ENCODE assay signal across 23 cellular contexts in genomic region chr5:172486912-172487311, GRCh38.
"Had no signal": no experiment of that assay in that cellular context is flagged by ENCODE, and none has a peak within 500 bp of the region (broad histone marks: within the 10 kb centered on the region; RNA-seq: fewer than 3 reads in every experiment).

No MANE protein-coding gene starts in this region.

- H3K27ac ChIP-seq: adrenal gland, Peyer's patch had no signal

- H3K4me1 ChIP-seq: adrenal gland, Peyer's patch had no signal

- ATAC-seq: activated CD8-positive, alpha-beta T cell treated with anti-CD3 and anti-CD28 coated beads, Interleukin-2, amount 10 ng/mL, durations not matched to agents 7 days and 5 days had no signal

- H3K4me3 ChIP-seq: adrenal gland, Peyer's patch had no signal

- DNase-seq: activated CD4-positive, alpha-beta T cell treated with anti-CD3 and anti-CD28 coated beads for 48 hours; activated CD4-positive, alpha-beta T cell treated with anti-CD3 and anti-CD28 coated beads, Interleukin-2, amount 50 U/mL, for 4 hours; activated CD4-positive, CD25-positive, alpha-beta regulatory T cell treated with anti-CD3 and anti-CD28 coated beads, Interleukin-2, amount 50 U/mL, for 72 hours; activated CD8-positive, alpha-beta memory T cell treated with anti-CD3 and anti-CD28 coated beads, Interleukin-2, amount 50 U/mL, for 48 hours; activated CD8-positive, alpha-beta T cell treated with anti-CD3 and anti-CD28 coated beads, Interleukin-2, amount 10 ng/mL, durations not matched to agents 7 days and 5 days; activated naive CD4-positive, alpha-beta T cell treated with anti-CD3 and anti-CD28 coated beads, Interleukin-2, amount 50 U/mL, for 16 hours; activated naive CD8-positive, alpha-beta T cell treated with anti-CD3 and anti-CD28 coated beads, Interleukin-2, amount 10 ng/mL, durations not matched to agents 7 days and 5 days; activated T-cell treated with anti-CD3 and anti-CD28 coated beads, Interleukin-2, amount 50 U/mL, for 1 hour; adrenal gland; Kasumi-1; KBM-7; NCI-H1092 treated with DMSO at 0.1 percent for 48 hours; NCI-H1417 treated with DMSO at 0.1 percent for 48 hours; NCI-H1694; NCI-H2029; NCI-H2107; NCI-H2171 treated with DMSO at 0.1 percent for 48 hours; NCI-H226; NCI-H510A; NCI-H526 treated with DMSO at 0.1 percent for 48 hours; NCI-H82; Peyer's patch; SHP77 treated with DMSO at 0.1 percent for 48 hours had no signal

- H3K36me3 ChIP-seq: adrenal gland, Peyer's patch had no signal

- H3K9me3 ChIP-seq: adrenal gland, Peyer's patch had no signal

- H3K27me3 ChIP-seq: adrenal gland, Peyer's patch had no signal
